ENCODE assay signal across 8 cellular contexts in genomic region chr1:201916649-201917249, GRCh38. TPM values are rescaled to one million over a fixed set of nuclear protein-coding genes. Genes with fewer than 3 reads are reported as not detected.
A peak's percentile ranks its signal among the peaks of the same experiment; 100 is the strongest.
DNase-seq lines count a peak whose midpoint lies in the region; ATAC-seq, FAIRE-seq and TF ChIP-seq lines count a peak whose summit lies in the region.

No MANE protein-coding gene starts in this region.

- ATAC-seq in GM18511 (IDR thresholded peaks at IDR 0.05; ENCODE audit: unreplicated experiment) (no peak), GM18517 (IDR thresholded peaks at IDR 0.05; ENCODE audit: unreplicated experiment) (no peak)

- H3K36me3 ChIP-seq in H7 (replicated peaks; ENCODE audit: control insufficient read depth, insufficient read depth, low read length) (no peaks in the 10 kb centered on the region), SJCRH30 (no peaks in the 10 kb centered on the region), right atrium auricular region (no peaks in the 10 kb centered on the region), small intestine (ENCODE audit: control insufficient read depth in 2 of 2, insufficient read depth in 2 of 2, low read length in 2 of 2) (no peaks in the 10 kb centered on the region)

- H3K4me3 ChIP-seq in H7 (ENCODE audit: insufficient read depth, low read depth, low read length): no peak overlapping the region
- no peak overlapping the region for H3K4me3 ChIP-seq in SJCRH30
- no peak overlapping the region for H3K4me3 ChIP-seq in right atrium auricular region
- no peak overlapping the region for H3K4me3 ChIP-seq in small intestine (ENCODE audit: low read depth in 1 of 2, low read length in 2 of 2)

- no peak for TF ChIP-seq CTCF in right atrium auricular region (IDR thresholded peaks at IDR 0.05)

- DNase-seq in H7 (peak; percentile 23), SJCRH30 (peak; percentile 89 to 90), right atrium auricular region (ENCODE audit: low spot score) (peak; percentile 89), small intestine (peak; percentile 35), putamen (ENCODE audit: low spot score) (no peak), SIG-M5 treated with dmso at 0.1 percent for 504 hours (lab: John Stamatoyannopoulos, UW; ENCODE audit: unreplicated experiment) (no peak)

- FAIRE-seq in small intestine (lab: Jason Lieb, UNC): no peak

- H3K27ac ChIP-seq in SJCRH30: peak overlapping the region; percentile 74
- H3K27ac ChIP-seq in right atrium auricular region: peak overlapping the region; percentile 77 to 79
- H3K27ac ChIP-seq in small intestine (ENCODE audit: low read depth in 1 of 2, low read length in 1 of 2): peak overlapping the region in 1 of 2 donors; percentile 75

- WGBS in small intestine, 3 donors: 25 to 28% (median 25%) methylated on average over 11 of the region's 11 CpGs

- no peaks in the 10 kb centered on the region; the same call in 1 of the 2 replicates for H3K27me3 ChIP-seq in H7 (ENCODE audit: control insufficient read depth, insufficient read depth, low read length)
- H3K27me3 ChIP-seq in SJCRH30: peaks cover 8% of the 10 kb centered on the region
- no peaks in the 10 kb centered on the region for H3K27me3 ChIP-seq in right atrium auricular region
- no peaks in the 10 kb centered on the region for H3K27me3 ChIP-seq in small intestine (ENCODE audit: control insufficient read depth in 2 of 2, insufficient read depth in 2 of 2, low read length in 2 of 2)

- H3K9me3 ChIP-seq in SJCRH30 (replicated peaks): no peaks in the 10 kb centered on the region
- no peaks in the 10 kb centered on the region for H3K9me3 ChIP-seq in right atrium auricular region
- H3K9me3 ChIP-seq in small intestine (ENCODE audit: control insufficient read depth, low read depth): no peaks in the 10 kb centered on the region

- peaks cover 23% of the 10 kb centered on the region for H3K4me1 ChIP-seq in SJCRH30
- peaks cover 0 to 46% of the 10 kb centered on the region in 2 donors for H3K4me1 ChIP-seq in right atrium auricular region
- no peaks in the 10 kb centered on the region for H3K4me1 ChIP-seq in small intestine (ENCODE audit: control insufficient read depth in 2 of 2, insufficient read depth in 1 of 2, low read depth in 1 of 2, low read length in 1 of 2)

RNA-seq across cellular contexts. Expression of gene SHISA4, which starts 28.1 kb away (rescaled TPM):
- total RNA-seq in H7 (2014; rRNA removed; shearing (Covaris generic)): 3.7 and 6.1 TPM in 2 replicates
- 3.5 and 3.8 TPM in 2 replicates for total RNA-seq in SJCRH30 (2014; rRNA removed; shearing (Covaris generic))
- 100 to 1,000 TPM in 1 of 2 donors, 10 to 100 TPM in 1; 74.2 to 176 TPM for total RNA-seq in right atrium auricular region
- polyA plus RNA-seq in small intestine: 1 to 10 TPM in 2 of 3 donors, under 1 TPM in 1; 0.45 to 7.9 (median 5.4) TPM

RNA-seq across cellular contexts. Expression of gene LMOD1, which starts 29.6 kb away (rescaled TPM):
- 0.42 and 0.48 TPM in 2 replicates for total RNA-seq in H7 (2014; rRNA removed; shearing (Covaris generic))
- total RNA-seq in SJCRH30 (2014; rRNA removed; shearing (Covaris generic)): not detected in 2 replicates
- 10 to 100 TPM; 31.4 to 42.2 TPM for total RNA-seq in right atrium auricular region
- 10 to 100 TPM in 1 of 3 donors, 1 to 10 TPM in 2; 1.1 to 39.6 (median 6.2) TPM for polyA plus RNA-seq in small intestine

RNA-seq across cellular contexts. Expression of gene TIMM17A, which starts 38.6 kb away (rescaled TPM):
- 74.6 and 75.6 TPM in 2 replicates for total RNA-seq in H7 (2014; rRNA removed; shearing (Covaris generic))
- total RNA-seq in SJCRH30 (2014; rRNA removed; shearing (Covaris generic)): 86.8 and 89.5 TPM in 2 replicates
- 10 to 100 TPM; 42.7 to 59.1 TPM for total RNA-seq in right atrium auricular region
- polyA plus RNA-seq in small intestine: 10 to 100 TPM; 44.3 to 58.3 (median 46.7) TPM

Comparison
In these comparisons a context has a peak if more than half of its experiments do, and no peak if none do; other contexts are left out.
1. DNase-seq: peak in H7 (single experiment), SJCRH30 (2 of 2), right atrium auricular region (single experiment) and small intestine (single experiment); none in putamen (single experiment) and SIG-M5 treated with dmso at 0.1 percent for 504 hours (single experiment).
2. RNA of gene SHISA4, which starts 28.1 kb away (total RNA-seq): 74.2 to 176 TPM in right atrium auricular region; 3.5 to 3.8 TPM in SJCRH30 and 3.7 to 6.1 TPM in H7; every median in the first group is over 10 times any median in the second.
3. RNA of gene LMOD1, which starts 29.6 kb away (total RNA-seq): 31.4 to 42.2 TPM in right atrium auricular region; 0.42 to 0.48 TPM in H7 and not detected in SJCRH30; every median in the first group is over 10 times any median in the second.